In the genomic region with DNA sequence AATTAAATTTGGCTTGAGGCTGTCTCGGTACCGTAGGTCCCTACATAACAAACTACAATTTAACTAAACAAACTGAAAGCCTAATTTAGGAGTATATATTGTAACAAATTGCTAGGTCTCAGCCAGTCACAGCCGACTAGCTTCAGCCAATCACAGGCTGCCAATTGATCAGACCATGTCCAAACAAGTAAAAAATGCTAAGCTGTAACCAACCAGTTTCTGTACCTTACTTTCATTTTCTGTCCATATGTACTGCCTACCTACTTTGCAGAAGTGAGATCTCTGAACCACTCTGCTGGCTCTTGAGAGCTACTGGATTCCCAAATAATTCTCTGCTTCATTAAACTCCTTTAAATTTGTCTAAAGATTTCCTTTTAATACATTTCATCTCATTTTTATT, we compare ENCODE assay signal across 8 cellular contexts.
DNase-seq lines count a peak whose midpoint lies in the region; ATAC-seq and TF ChIP-seq lines count a peak whose summit lies in the region.

No MANE protein-coding gene starts in this region.

- POLR2A ChIA-PET in Panc1 (lab: Charles Lee) = no interaction called here

- H3K4me3 ChIP-seq in Panc1 (ENCODE audit: low read depth in 2 of 2, low read length in 2 of 2) = no peak overlapping the region
- H3K4me3 ChIP-seq in SJCRH30 = no peak overlapping the region

- H3K56ac ChIP-seq in H9 (ENCODE audit: insufficient read length, low read depth, low read length) = no peak overlapping the region

- H3K18ac ChIP-seq in H9 (ENCODE audit: insufficient read length, low read depth, low read length) = no peak overlapping the region

- no peaks in the 10 kb centered on the region for H3K27me3 ChIP-seq in Panc1 (ENCODE audit: control insufficient read depth, insufficient read depth, low read length)
- H3K27me3 ChIP-seq in H9 (ENCODE audit: insufficient read depth, low read length) = no peaks in the 10 kb centered on the region
- H3K27me3 ChIP-seq in SJCRH30 = no peaks in the 10 kb centered on the region

- no peak overlapping the region for H2BK12ac ChIP-seq in H9 (ENCODE audit: insufficient read length, low read depth, low read length)

- no peaks in the 10 kb centered on the region; the same call in 1 of the 2 replicates for H3K79me2 ChIP-seq in H9 (ENCODE audit: insufficient read depth, low read length)

- no peak overlapping the region for H2BK120ac ChIP-seq in H9 (ENCODE audit: low read depth, low read length, poor library complexity, severe bottlenecking)

- no peak overlapping the region for H4K91ac ChIP-seq in H9 (ENCODE audit: insufficient read length, low read depth, low read length)

- no peaks in the 10 kb centered on the region for H3K23me2 ChIP-seq in H9 (ENCODE audit: insufficient read length, low read depth, low read length, poor library complexity, severe bottlenecking)

- in situ Hi-C loops in Panc1 (cut with HindIII; ENCODE audit: low pct_unique_long_range_greater_than_20kb, low sequenced_read_pairs) = no loop called here

- H4K20me1 ChIP-seq in H9 (ENCODE audit: control insufficient read depth, insufficient read depth, insufficient read length) = no peaks in the 10 kb centered on the region

- ATAC-seq in GM19025 (IDR thresholded peaks at IDR 0.05; ENCODE audit: low read depth, unreplicated experiment) (peak; percentile 68), HG03066 (IDR thresholded peaks at IDR 0.05; ENCODE audit: low read depth, unreplicated experiment) (peak; percentile 68), Panc1 (no peak), omental fat pad (ENCODE audit: low FRiP score) (no peak)

- peaks cover 11% of the 10 kb centered on the region; the same call in 1 of the 2 replicates for H3K4me1 ChIP-seq in Panc1 (ENCODE audit: control insufficient read depth, insufficient read depth, low read length)
- no peaks in the 10 kb centered on the region for H3K4me1 ChIP-seq in H9 (ENCODE audit: insufficient read depth, low read length)
- H3K4me1 ChIP-seq in SJCRH30 = peaks cover 7% of the 10 kb centered on the region

- no peak overlapping the region for H3T11ph ChIP-seq in H9 (ENCODE audit: low read length)

- H3K27ac ChIP-seq in Panc1 (ENCODE audit: low read length) (0 out of 2 replicates have a peak overlapping the region, but pooled peaks have one; percentile 35), H9 (ENCODE audit: insufficient read length, low read depth, low read length) (no peak overlapping the region), SJCRH30 (no peak overlapping the region)

- BruUV-seq in Panc1 (replicated peaks; lab: Mats Ljungman, UMichigan) = no TSS peak

- H3K4me3 Mint-ChIP-seq in CD14-positive monocyte (peak overlapping the region in 1 of 2 donors; percentile 26), H9 (no peak overlapping the region)

- no peak overlapping the region for H4K8ac ChIP-seq in H9 (replicated peaks; ENCODE audit: insufficient read length, low read depth, low read length)

- no peak overlapping the region for H3K4ac ChIP-seq in H9 (ENCODE audit: low read depth, low read length)

- H3K9me3 ChIP-seq in Panc1 (ENCODE audit: control insufficient read depth, insufficient read depth, low read depth, low read length) (peaks cover 10% of the 10 kb centered on the region; the same call in 1 of the 2 replicates), H9 (ENCODE audit: control insufficient read depth, low read depth, low read length) (no peaks in the 10 kb centered on the region), SJCRH30 (replicated peaks) (no peaks in the 10 kb centered on the region)

- H4K5ac ChIP-seq in H9 (ENCODE audit: insufficient read length, low read depth, low read length) = no peak overlapping the region

- DNase-seq in CD14-positive monocyte (ENCODE audit: low spot score) = no peak
- no peak for DNase-seq in Panc1 (ENCODE audit: low read depth, low spot score)
- peak; percentile 6 for DNase-seq in glomerular visceral epithelial cell (ENCODE audit: extremely low spot score)
- no peak for DNase-seq in H9
- no peak for DNase-seq in SJCRH30
- no peak for DNase-seq in omental fat pad (ENCODE audit: low spot score)

- no CpG with 5 or more reads among the region's 3 CpGs for WGBS in H9 (ENCODE audit: extremely low coverage, insufficient read length, low lambda C conversion rate)

- H3K14ac ChIP-seq in H9 (ENCODE audit: insufficient read depth, low read length) = no peak overlapping the region

- H3K4me2 ChIP-seq in H9 (ENCODE audit: insufficient read depth, insufficient read length, low read length) = no peak overlapping the region

- intact Hi-C loops in CD14-positive monocyte (cut with micrococcal nuclease) = no loop called here
- intact Hi-C loops in Panc1 (cut with micrococcal nuclease; ENCODE audit: unreplicated experiment) = no loop called here

- no peak overlapping the region for H2BK15ac ChIP-seq in H9 (ENCODE audit: low read depth, low read length)

- H3K4me1 Mint-ChIP-seq in CD14-positive monocyte (peaks cover 24% of the 10 kb centered on the region), H9 (peaks cover 4 to 9% of the 10 kb centered on the region in 2 experiments)

- no peak for TF ChIP-seq CTCF in CD14-positive monocyte (IDR thresholded peaks at IDR 0.05)
- TF ChIP-seq CTCF in Panc1 (IDR thresholded peaks at IDR 0.05) = no peak
- no peak for TF ChIP-seq CTCF in H9 (conservative IDR thresholded peaks at IDR 0.05)
- TF ChIP-seq CTCF in omental fat pad (IDR thresholded peaks at IDR 0.05) = no peak

- no peaks in the 10 kb centered on the region for H3K36me3 Mint-ChIP-seq in CD14-positive monocyte
- H3K36me3 Mint-ChIP-seq in H9 (ENCODE audit: insufficient read depth in 1 of 3, low read depth in 3 of 3) = peaks cover 0 to 3% (median 2%) of the 10 kb centered on the region in 3 experiments; a peak in 3 of 7 replicates

- peaks cover 0 to under 1% (median 0%) of the 10 kb centered on the region in 7 donors for H3K9me3 Mint-ChIP-seq in CD14-positive monocyte
- H3K9me3 Mint-ChIP-seq in H9 = peaks cover 3 to 7% of the 10 kb centered on the region in 2 experiments; a peak in 3 of 5 replicates

- H3K27me3 Mint-ChIP-seq in CD14-positive monocyte (ENCODE audit: low read depth in 3 of 3) (no peaks in the 10 kb centered on the region), H9 (ENCODE audit: low read depth) (no peaks in the 10 kb centered on the region)

- H2AFZ ChIP-seq in H9 (ENCODE audit: low read length) = no peak overlapping the region

- peak overlapping the region in 5 of 7 donors; percentile 63 to 80 (median 79) for H3K27ac Mint-ChIP-seq in CD14-positive monocyte
- no peak overlapping the region for H3K27ac Mint-ChIP-seq in H9

- H2BK20ac ChIP-seq in H9 (ENCODE audit: low read depth, low read length, poor library complexity, severe bottlenecking) = no peak overlapping the region

- H3K9ac ChIP-seq in H9 (ENCODE audit: extremely low read depth, insufficient read length, low read length) = no peak overlapping the region

- no peak overlapping the region for H2BK5ac ChIP-seq in H9 (ENCODE audit: insufficient read length, low read length)

- no peaks in the 10 kb centered on the region for H3K79me1 ChIP-seq in H9 (ENCODE audit: insufficient read depth, low read depth, low read length, poor library complexity, severe bottlenecking)

- H2AK5ac ChIP-seq in H9 (ENCODE audit: insufficient read length, low read length) = no peak overlapping the region

- no peak overlapping the region for H3K23ac ChIP-seq in H9 (ENCODE audit: insufficient read length, low read depth, low read length)

- no peaks in the 10 kb centered on the region for H3K36me3 ChIP-seq in Panc1 (ENCODE audit: control insufficient read depth, insufficient read depth, low read length)
- H3K36me3 ChIP-seq in SJCRH30 = no peaks in the 10 kb centered on the region

- CTCF ChIA-PET in Panc1 (lab: Charles Lee) = no interaction called here

Comparison
In these comparisons a context has a peak if more than half of its experiments do, and no peak if none do; other contexts are left out.
1. H3K27ac Mint-ChIP-seq: peak in CD14-positive monocyte (5 of 7); none in H9 (0 of 3).
2. ATAC-seq: peak in GM19025 (single experiment) and HG03066 (single experiment); none in Panc1 (single experiment) and omental fat pad (single experiment).